In genomic region chr10:80534646-80535045, GRCh38 we compare ENCODE assay signal across 7 cellular contexts. TPM values are rescaled to one million over a fixed set of nuclear protein-coding genes. Genes with fewer than 3 reads are reported as not detected.
DNase-seq lines count a peak whose midpoint lies in the region; TF ChIP-seq lines count a peak whose summit lies in the region.
"Not testable (repeated sequence)": the region's sequence is repeated elsewhere in the genome, so short reads cannot be mapped to it uniquely, and the experiment has no call there.
"Had no signal": no experiment of that assay in that cellular context is flagged by ENCODE, and none has a peak within 500 bp of the region (broad histone marks: within the 10 kb centered on the region; RNA-seq: fewer than 3 reads in every experiment).

No MANE protein-coding gene starts in this region.

- not testable (repeated sequence) for TF ChIP-seq POLR2A in spleen (IDR thresholded peaks at IDR 0.05)

- WGBS in spleen, 5 donors, result 60 to 92% (median 91%) methylated on average over 1 to 23 of the region's 30 CpGs; no CpG with 5 or more reads in 2 of the 5 donors

- peaks cover 3 to 56% (median 23%) of the 10 kb centered on the region in 6 donors for H3K4me1 ChIP-seq in spleen

- H3K27ac ChIP-seq in spleen, result peak overlapping the region in 2 of 8 donors; percentile 46 to 59

- intact Hi-C loops in cardiac septum (cut with DNase I); spleen (cut with DNase I; ENCODE audit: low total_unique reads): not testable (repeated sequence)

- not testable (repeated sequence) for TF ChIP-seq CTCF in spleen (IDR thresholded peaks at IDR 0.05 in 8 of 11, conservative IDR thresholded peaks at IDR 0.05 in 3 of 11)

- H3K9me3 ChIP-seq in spleen, result not testable (repeated sequence)

- DNase-seq in activated CD8-positive, alpha-beta memory T cell treated with anti-CD3 and anti-CD28 coated beads for 24 hours, result peak; percentile 42
- peak; percentile 25 for DNase-seq in activated effector memory CD4-positive, alpha-beta T cell treated with anti-CD3 and anti-CD28 coated beads, Interleukin-2, amount 50 U/mL, for 16 hours
- peak; percentile 9 for DNase-seq in cardiac septum (ENCODE audit: low spot score)
- peak; percentile 30 for DNase-seq in mesenteric fat pad (ENCODE audit: low spot score)
- peak; percentile 64 for DNase-seq in spleen

- H3K36me3 ChIP-seq in spleen, result not testable (repeated sequence)

- H3K4me3 ChIP-seq in spleen, result not testable (repeated sequence)

- not testable (repeated sequence) for H3K27me3 ChIP-seq in spleen (replicated peaks in 1 of 7)

RNA-seq across cellular contexts. Expression of gene SH2D4B, which starts 3.1 kb away (rescaled TPM):
- total RNA-seq in cardiac septum (not detected), mesenteric fat pad (0.35 TPM), spleen (under 1 TPM in 5 of 7 donors, not detected in 2; 0.11 to 0.46 (median 0.21) TPM)
- polyA plus RNA-seq in spleen, result under 1 TPM; 0.08 to 0.11 (median 0.10) TPM
- total RNA-seq: Calu3 had no signal
- polyA plus RNA-seq: BJ had no signal

Comparison
In these comparisons a context has a peak if more than half of its experiments do, and no peak if none do; other contexts are left out.
1. DNase-seq: peak in every context shown above with its lines; median percentile 64 in spleen; 42 in activated CD8-positive, alpha-beta memory T cell treated with anti-CD3 and anti-CD28 coated beads for 24 hours; 30 in mesenteric fat pad; 25 in activated effector memory CD4-positive, alpha-beta T cell treated with anti-CD3 and anti-CD28 coated beads, Interleukin-2, amount 50 U/mL, for 16 hours; 9 in cardiac septum.